Comparison of ENCODE assay signal across 14 cellular contexts in genomic region chr3:48129921-48130320, GRCh38. TPM values are rescaled to one million over a fixed set of nuclear protein-coding genes. Genes with fewer than 3 reads are reported as not detected.
DNase-seq lines count a peak whose midpoint lies in the region; ATAC-seq, FAIRE-seq and TF ChIP-seq lines count a peak whose summit lies in the region.
"Had no signal": no experiment of that assay in that cellular context is flagged by ENCODE, and none has a peak within 500 bp of the region (broad histone marks: within the 10 kb centered on the region; RNA-seq: fewer than 3 reads in every experiment).

No MANE protein-coding gene starts in this region.

- TF ChIP-seq EP300 in H1 (IDR thresholded peaks at IDR 0.05; ENCODE audit: borderline replicate concordance in 1 of 2, low read depth in 2 of 2, low read length in 2 of 2): no peak

- H3K9me1 ChIP-seq in IMR-90 (ENCODE audit: insufficient read depth, low read length): peaks cover 16% of the 10 kb centered on the region

- FAIRE-seq in H1 (lab: Jason Lieb, UNC): no peak

- no peaks in the 10 kb centered on the region for H3K36me3 Mint-ChIP-seq in T-helper 2 cell treated with Interferon-gamma antibody and Interleukin-4, amounts not matched to agents 5 μg/mL and 100 μg/mL, for 36 hours (ENCODE audit: low read depth)

- no peaks in the 10 kb centered on the region for H3K36me3 ChIP-seq in IMR-90 (ENCODE audit: control insufficient read depth, insufficient read depth, low read length)
- no peaks in the 10 kb centered on the region for H3K36me3 ChIP-seq in H1 (ENCODE audit: control insufficient read depth in 2 of 4, insufficient read depth in 4 of 4, low read length in 3 of 4)
- no peaks in the 10 kb centered on the region for H3K36me3 ChIP-seq in mesodermal cell (ENCODE audit: control insufficient read depth, insufficient read depth, low read length)

- in situ Hi-C loops in IMR-90 (cut with MboI; ENCODE audit: low sequenced_read_pairs): no loop called here

- H4K8ac ChIP-seq in IMR-90 (ENCODE audit: low read depth in 2 of 2, low read length in 2 of 2) (peak overlapping the region; percentile 0 to 76; a peak in 3 of 4 replicates), H1 (ENCODE audit: extremely low read depth, insufficient read depth, low read length) (no peak overlapping the region)

- H3K23ac ChIP-seq in IMR-90 (ENCODE audit: low read depth, low read length) (peak overlapping the region; percentile 86; the same call in 1 of the 2 replicates), H1 (ENCODE audit: insufficient read length) (no peak overlapping the region)

- H3K9ac ChIP-seq in IMR-90 (ENCODE audit: low read depth, low read length) (no peak overlapping the region), H1 (replicated peaks in 1 of 4; ENCODE audit: extremely low read depth in 1 of 4, low read depth in 3 of 4, low read length in 3 of 4) (no peak overlapping the region)

- H2BK20ac ChIP-seq in IMR-90 (ENCODE audit: low read depth, low read length) (peak overlapping the region; percentile 72), H1 (ENCODE audit: low read length) (no peak overlapping the region)

- CTCF ChIA-PET in IMR-90 (lab: Yijun Ruan, JAX) (interaction anchor here (0.6 kb wide), 2 partner anchors 19 to 340 kb away, joined by 3 read pairs; no protein-coding TSS in a partner anchor), H1 (lab: Charles Lee; ENCODE audit: partially characterized antibody) (interaction anchor here (0.8 to 1.5 kb wide), 3 partner anchors 9 to 279 kb away, joined by 3 to 8 read pairs (median 4); no protein-coding TSS in a partner anchor)

- H3K4me3 ChIP-seq in IMR-90 (ENCODE audit: insufficient read depth, low read depth, low read length): no peak overlapping the region
- no peak overlapping the region for H3K4me3 ChIP-seq in H1 (ENCODE audit: extremely low read depth in 1 of 4, insufficient read depth in 2 of 4, low read depth in 3 of 4, low read length in 4 of 4)
- no peak overlapping the region for H3K4me3 ChIP-seq in mesodermal cell (ENCODE audit: extremely low read depth, insufficient read depth, low read length, poor library complexity, severe bottlenecking)

- dilution Hi-C loops in IMR-90 (cut with HindIII; ENCODE audit: low sequenced_read_pairs, unreplicated experiment): no loop called here

- H2AK5ac ChIP-seq in IMR-90 (ENCODE audit: low read depth, low read length) (peak overlapping the region; percentile 74), H1 (ENCODE audit: low read depth, low read length) (no peak overlapping the region)

- H2BK12ac ChIP-seq in H1 (ENCODE audit: low read depth, low read length): no peak overlapping the region

- H3K4me1 ChIP-seq in IMR-90 (ENCODE audit: control insufficient read depth, insufficient read depth, low read length) (peaks cover 16% of the 10 kb centered on the region), H1 (replicated peaks in 1 of 4; ENCODE audit: control insufficient read depth in 3 of 4, insufficient read depth in 4 of 4, low read length in 3 of 4) (peaks cover 0 to 7% (median 1%) of the 10 kb centered on the region in 4 experiments; a peak in 4 of 7 replicates), mesodermal cell (ENCODE audit: control insufficient read depth, insufficient read depth, low read length, poor library complexity, severe bottlenecking) (peaks cover 7% of the 10 kb centered on the region)

- H2BK5ac ChIP-seq in IMR-90 (ENCODE audit: low read depth, low read length, poor library complexity, severe bottlenecking) (peak overlapping the region; percentile 78), H1 (ENCODE audit: low read depth, low read length) (no peak overlapping the region)

- H3K27ac ChIP-seq in IMR-90 (ENCODE audit: insufficient read depth, low read length) (peak overlapping the region; percentile 74; the same call in 1 of the 2 replicates), H1 (ENCODE audit: low read depth, low read length) (no peak overlapping the region), mesodermal cell (ENCODE audit: low read depth, low read length, severe bottlenecking) (peak overlapping the region; percentile 59), substantia nigra (ENCODE audit: low read depth, low read length, poor library complexity, severe bottlenecking) (peak overlapping the region; percentile 73)

- H4K91ac ChIP-seq in IMR-90 (ENCODE audit: insufficient read depth, low read depth, low read length) (peak overlapping the region; percentile 76; the same call in 1 of the 2 replicates), H1 (replicated peaks; ENCODE audit: insufficient read length, low read length) (no peak overlapping the region)

- no peak overlapping the region for H3K4me3 Mint-ChIP-seq in T-helper 2 cell treated with Interferon-gamma antibody and Interleukin-4, amounts not matched to agents 5 μg/mL and 100 μg/mL, for 36 hours
- H3K4me3 Mint-ChIP-seq: activated T-helper 1 cell treated with anti-CD3 and anti-CD28 coated beads, Interleukin-12 subunit alpha, Interleukin-12 subunit beta, Interleukin-2, Interleukin-4 antibody, amounts not matched to agents 30 ng/mL and 10 ng/mL and 1 ng/mL, durations not matched to agents 14 hours and 24 hours and 36 hours; CD4-positive, alpha-beta T cell had no signal

- H2BK120ac ChIP-seq in IMR-90 (ENCODE audit: low read depth, low read length): peak overlapping the region; percentile 75
- no peak overlapping the region for H2BK120ac ChIP-seq in H1 (replicated peaks; ENCODE audit: low read depth, low read length)

- H3K4me2 ChIP-seq in IMR-90 (ENCODE audit: low read depth, low read length) (peak overlapping the region; percentile 78; the same call in 1 of the 2 replicates), H1 (ENCODE audit: insufficient read depth in 1 of 2, low read depth in 2 of 2, low read length in 2 of 2) (no peak overlapping the region)

- H4K20me1 ChIP-seq in IMR-90 (ENCODE audit: insufficient read depth, low read length) (peaks cover 6% of the 10 kb centered on the region; the same call in 1 of the 2 replicates), H1 (replicated peaks in 1 of 2; ENCODE audit: control insufficient read depth in 1 of 2, insufficient read depth in 2 of 2, low read length in 2 of 2) (no peaks in the 10 kb centered on the region)

- no peak overlapping the region for H2AFZ ChIP-seq in IMR-90 (replicated peaks; ENCODE audit: low read length, poor library complexity)
- 0 out of 2 replicates have a peak overlapping the region, but pooled peaks have one; percentile 28 for H2AFZ ChIP-seq in H1 (ENCODE audit: low read length)

- WGBS in IMR-90 (ENCODE audit: extremely low coverage in 2 of 2, insufficient read length in 1 of 2), 2 experiments: no CpG with 5 or more reads among the region's 2 CpGs
- 83% methylated on average over 2 of the region's 2 CpGs; no CpG with 5 or more reads in 1 of the 2 experiments for WGBS in H1 (ENCODE audit: extremely low coverage in 1 of 2, insufficient coverage in 1 of 2, insufficient read length in 1 of 2, insufficient replicate concordance in 2 of 2, low coverage in 1 of 2, low lambda C conversion rate in 2 of 2, missing lambda C conversion rate in 1 of 2), 2 experiments
- whole genome bisulfite sequencing in mesodermal cell (ENCODE audit: insufficient coverage in 2 of 2), 2 experiments: 90 to 100% methylated on average over 1 to 2 of the region's 2 CpGs

- no peaks in the 10 kb centered on the region for H3K9me3 Mint-ChIP-seq in T-helper 2 cell treated with Interferon-gamma antibody and Interleukin-4, amounts not matched to agents 5 μg/mL and 100 μg/mL, for 36 hours
- H3K9me3 Mint-ChIP-seq: activated T-helper 1 cell treated with anti-CD3 and anti-CD28 coated beads, Interleukin-12 subunit alpha, Interleukin-12 subunit beta, Interleukin-2, Interleukin-4 antibody, amounts not matched to agents 30 ng/mL and 10 ng/mL and 1 ng/mL, durations not matched to agents 14 hours and 24 hours and 36 hours; CD4-positive, alpha-beta T cell had no signal

- POLR2A ChIA-PET in IMR-90 (lab: Charles Lee; ENCODE audit: unreplicated experiment) (no interaction called here), H1 (lab: Charles Lee; ENCODE audit: partially characterized antibody) (no interaction called here)

- H3K4ac ChIP-seq in IMR-90 (ENCODE audit: low read depth, low read length) (peak overlapping the region; percentile 86), H1 (replicated peaks; ENCODE audit: insufficient read length, low read depth, low read length) (no peak overlapping the region)

- no peaks in the 10 kb centered on the region for H3K27me3 ChIP-seq in IMR-90 (ENCODE audit: control insufficient read depth, insufficient read depth, low read length)
- no peaks in the 10 kb centered on the region for H3K27me3 ChIP-seq in H1 (replicated peaks in 1 of 4; ENCODE audit: control insufficient read depth in 3 of 4, extremely low read depth in 1 of 4, insufficient read depth in 3 of 4, low read length in 3 of 4)

- TF ChIP-seq POLR2A in IMR-90 (IDR thresholded peaks at IDR 0.05; ENCODE audit: low read depth, low read length) (no peak), H1 (IDR thresholded peaks at IDR 0.05; ENCODE audit: control extremely low read depth in 1 of 2, low read depth in 2 of 2, low read length in 2 of 2) (no peak)

- no peak for TF ChIP-seq RAD21 in IMR-90 (IDR thresholded peaks at IDR 0.05; ENCODE audit: low read length)
- no peak for TF ChIP-seq RAD21 in H1 (IDR thresholded peaks at IDR 0.05 in 1 of 2, conservative IDR thresholded peaks at IDR 0.05 in 1 of 2; ENCODE audit: low read depth in 2 of 2, low read length in 2 of 2)

- H3K23me2 ChIP-seq in H1 (ENCODE audit: low read depth, low read length): peaks cover 2% of the 10 kb centered on the region; the same call in 1 of the 2 replicates

- no TSS peak for BruUV-seq in IMR-90 (replicated peaks; lab: Mats Ljungman, UMichigan)

- intact Hi-C loops in IMR-90 (cut with micrococcal nuclease): no loop called here

- DNase-seq in IMR-90 (peak; percentile 81), H1 (ENCODE audit: low read depth in 1 of 2, low spot score in 2 of 2) (no peak), substantia nigra (lab: John Stamatoyannopoulos, UW) (no peak), NCI-H187 (lab: John Stamatoyannopoulos, UW) (no peak), occipital lobe (lab: John Stamatoyannopoulos, UW) (no peak), DMS 273 treated with DMSO at 0.1 percent for 48 hours (lab: John Stamatoyannopoulos, UW) (no peak)
- no peak for DNase-seq in T-helper 2 cell treated with Interferon-gamma antibody and Interleukin-4, amounts not matched to agents 5 μg/mL and 100 μg/mL, for 36 hours (ENCODE audit: low spot score)
- DNase-seq: activated CD4-positive, CD25-positive, alpha-beta regulatory T cell treated with anti-CD3 and anti-CD28 coated beads, Interleukin-2, amount 50 U/mL, for 72 hours; CD4-positive, alpha-beta T cell; NCI-H1105; NCI-H526 treated with DMSO at 0.1 percent for 48 hours; stimulated activated CD8-positive, alpha-beta memory T cell treated with anti-CD3 and anti-CD28 coated beads, Interleukin-4, amount 100 ng/mL, for 48 hours had no signal

- peak overlapping the region; percentile 75 for H3K14ac ChIP-seq in IMR-90 (replicated peaks; ENCODE audit: low read depth, low read length)
- no peak overlapping the region for H3K14ac ChIP-seq in H1 (ENCODE audit: insufficient read length)

- H2BK15ac ChIP-seq in IMR-90 (ENCODE audit: low read depth, low read length) (peak overlapping the region; percentile 12; the same call in 1 of the 3 replicates), H1 (ENCODE audit: low read length) (0 out of 2 replicates have a peak overlapping the region, but pooled peaks have one; percentile 18)

- peak; percentile 30 for ATAC-seq in IMR-90 (ENCODE audit: low read depth)

- H3K18ac ChIP-seq in IMR-90 (ENCODE audit: low read depth, low read length): peak overlapping the region; percentile 18; the same call in 1 of the 2 replicates
- no peak overlapping the region for H3K18ac ChIP-seq in H1 (ENCODE audit: extremely low read depth, low read length)

- H3K27me3 Mint-ChIP-seq in T-helper 2 cell treated with Interferon-gamma antibody and Interleukin-4, amounts not matched to agents 5 μg/mL and 100 μg/mL, for 36 hours (ENCODE audit: low read depth): peaks cover 2% of the 10 kb centered on the region
- H3K27me3 Mint-ChIP-seq: CD4-positive, alpha-beta T cell had no signal

- H3K27ac Mint-ChIP-seq in T-helper 2 cell treated with Interferon-gamma antibody and Interleukin-4, amounts not matched to agents 5 μg/mL and 100 μg/mL, for 36 hours: no peak overlapping the region
- H3K27ac Mint-ChIP-seq: activated T-helper 1 cell treated with anti-CD3 and anti-CD28 coated beads, Interleukin-12 subunit alpha, Interleukin-12 subunit beta, Interleukin-2, Interleukin-4 antibody, amounts not matched to agents 30 ng/mL and 10 ng/mL and 1 ng/mL, durations not matched to agents 14 hours and 24 hours and 36 hours; CD4-positive, alpha-beta T cell had no signal

- H3K79me1 ChIP-seq in IMR-90 (ENCODE audit: low read depth in 1 of 2, low read length in 2 of 2) (peaks cover 0 to 7% of the 10 kb centered on the region in 2 experiments; a peak in 1 of 4 replicates), H1 (ENCODE audit: low read depth, low read length) (no peaks in the 10 kb centered on the region)

- H4K5ac ChIP-seq in IMR-90 (ENCODE audit: low read depth, low read length) (no peak overlapping the region; the same call in 1 of the 2 replicates), H1 (ENCODE audit: insufficient read length, low read depth, low read length) (no peak overlapping the region)

- no peak overlapping the region for H3K56ac ChIP-seq in IMR-90 (ENCODE audit: extremely low read depth, insufficient read depth, low read length)
- no peak overlapping the region for H3K56ac ChIP-seq in H1 (replicated peaks; ENCODE audit: insufficient read length, low read depth, low read length)

- TF ChIP-seq CTCF in IMR-90 (conservative IDR thresholded peaks at IDR 0.05; ENCODE audit: low read depth, low read length) (no peak), H1 (IDR thresholded peaks at IDR 0.05; ENCODE audit: control extremely low read depth in 1 of 3, insufficient read depth in 1 of 3, low read depth in 1 of 3, low read length in 3 of 3) (no peak)

- peak overlapping the region; percentile 48 for H2AK9ac ChIP-seq in IMR-90 (replicated peaks; ENCODE audit: low read depth, low read length, poor library complexity)

- H3K9me3 ChIP-seq in IMR-90 (ENCODE audit: control insufficient read depth, insufficient read depth, low read length) (no peaks in the 10 kb centered on the region), H1 (ENCODE audit: insufficient read depth in 2 of 2, low read depth in 1 of 2, low read length in 1 of 2) (no peaks in the 10 kb centered on the region), mesodermal cell (ENCODE audit: control insufficient read depth, low read length) (no peaks in the 10 kb centered on the region)

- no peaks in the 10 kb centered on the region for H3K79me2 ChIP-seq in H1 (ENCODE audit: control insufficient read depth in 1 of 2, insufficient read depth in 2 of 2, low read length in 2 of 2)

- no peaks in the 10 kb centered on the region for H3K4me1 Mint-ChIP-seq in T-helper 2 cell treated with Interferon-gamma antibody and Interleukin-4, amounts not matched to agents 5 μg/mL and 100 μg/mL, for 36 hours (ENCODE audit: low read depth)

RNA-seq across cellular contexts. Expression of gene CDC25A, which starts 58.3 kb away (rescaled TPM):
- 9.7 and 10.6 TPM in 2 replicates for total RNA-seq in IMR-90 (2012; rRNA removed)
- 4.2 and 4.7 TPM in 2 replicates for polyA plus RNA-seq in IMR-90 (2012; rRNA removed)
- polyA plus RNA-seq in IMR-90 (2012; cell fraction: cytosol; rRNA removed): 1.9 and 3.2 TPM in 2 replicates
- 2.5 and 4.3 TPM in 2 replicates for polyA plus RNA-seq in IMR-90 (2012; cell fraction: nucleus; rRNA removed; ENCODE audit: low replicate concordance)
- 62.1 and 65.0 TPM in 2 replicates for total RNA-seq in H1 (2021; fragmentation: NEBNext Ultra II Directional; extraction: Animal tissue kit (Norgen Biotek cat#: 25700))
- 20.7 and 22.2 TPM in 2 replicates for polyA plus RNA-seq in H1 (2011; rRNA removed)
- 24.8 TPM for polyA plus RNA-seq in H1 (2011; cell fraction: cytosol; rRNA removed)
- 24.2 TPM for polyA plus RNA-seq in H1 (2011; cell fraction: nucleus; rRNA removed)
- 42.7 to 47.8 TPM (median 46.8 TPM) in 4 replicates for polyA plus RNA-seq in H1 (2012, experiment 1 of 2)
- polyA plus RNA-seq in H1 (2012, experiment 2 of 2): 34.1 TPM
- polyA plus RNA-seq in H1 (2013, experiment 1 of 2): 32.1 TPM
- polyA plus RNA-seq in H1 (2013, experiment 2 of 2): 32.0 TPM
- polyA minus RNA-seq in H1 (2011; rRNA and poly(A)+ RNA removed): 52.1 and 67.6 TPM in 2 replicates
- polyA minus RNA-seq in H1 (2011; cell fraction: cytosol; rRNA and poly(A)+ RNA removed): 57.9 TPM
- polyA minus RNA-seq in H1 (2011; cell fraction: nucleus; rRNA and poly(A)+ RNA removed): 39.8 TPM
- polyA plus RNA-seq in mesodermal cell (2013, experiment 1 of 2): 12.9 TPM
- 11.7 TPM for polyA plus RNA-seq in mesodermal cell (2013, experiment 2 of 2)
- total RNA-seq in occipital lobe: 3.7 TPM
